Comparison of ENCODE assay signal across 2 cellular contexts in genomic region chr5:176680226-176680563, GRCh38.
TF ChIP-seq lines count a peak whose summit lies in the region.

No MANE protein-coding gene starts in this region.

TF ChIP-seq in IMR-90, 13 proteins besides CTCF, POLR2A, EP300 and RAD21:
- TF ChIP-seq RFX5 (IDR thresholded peaks at IDR 0.05; ENCODE audit: low read depth, low read length) (no peak), USF2 (IDR thresholded peaks at IDR 0.05; ENCODE audit: low read depth, low read length) (no peak), SMC3 (IDR thresholded peaks at IDR 0.05; ENCODE audit: low read depth, low read length) (no peak), MAFK (IDR thresholded peaks at IDR 0.05; ENCODE audit: low read depth, low read length) (no peak), ELK1 (IDR thresholded peaks at IDR 0.05; ENCODE audit: borderline replicate concordance, low read depth, low read length) (no peak), FOS (IDR thresholded peaks at IDR 0.05; ENCODE audit: low read depth, low read length) (no peak), MXI1 (IDR thresholded peaks at IDR 0.05; ENCODE audit: borderline replicate concordance, low read depth, low read length) (no peak), BHLHE40 (IDR thresholded peaks at IDR 0.05; ENCODE audit: low read depth, low read length) (no peak)

TF ChIP-seq in endothelial cell of umbilical vein, 7 proteins besides CTCF, POLR2A, EP300 and RAD21:
- TF ChIP-seq EZH2 (IDR thresholded peaks at IDR 0.05; ENCODE audit: borderline replicate concordance, low read depth, low read length, severe bottlenecking) = peak; percentile 85
- TF ChIP-seq MYC (IDR thresholded peaks at IDR 0.05; ENCODE audit: low read depth, low read length) = no peak
TF ChIP-seq in endothelial cell of umbilical vein: peak in this region for 1.
